In genomic region chr7:33399528-33400213, GRCh38 we compare ENCODE assay signal across 26 cellular contexts.
"Had no signal": no experiment of that assay in that cellular context is flagged by ENCODE, and none has a peak within 500 bp of the region (broad histone marks: within the 10 kb centered on the region; RNA-seq: fewer than 3 reads in every experiment).

No MANE protein-coding gene starts in this region.

- H3K4me3 ChIP-seq: breast epithelium, esophagus muscularis mucosa, heart right ventricle, pancreas, psoas muscle, smooth muscle cell, stomach, thyroid gland, upper lobe of left lung, vagina had no signal

- H3K4me1 ChIP-seq: breast epithelium, esophagus muscularis mucosa, foreskin keratinocyte, heart right ventricle, pancreas, psoas muscle, stomach, thyroid gland, upper lobe of left lung, vagina had no signal

- H3K4me2 ChIP-seq: smooth muscle cell had no signal

- H3K27ac ChIP-seq: breast epithelium, esophagus muscularis mucosa, foreskin keratinocyte, heart right ventricle, pancreas, psoas muscle, stomach, thyroid gland, upper lobe of left lung, vagina had no signal

- DNase-seq: activated CD4-positive, alpha-beta T cell treated with anti-CD3 and anti-CD28 coated beads for 36 hours; activated CD4-positive, CD25-positive, alpha-beta regulatory T cell; activated CD8-positive, alpha-beta memory T cell treated with anti-CD3 and anti-CD28 coated beads, Interleukin-2, amount 10 ng/mL, durations not matched to agents 7 days and 5 days; activated CD8-positive, alpha-beta T cell treated with anti-CD3 and anti-CD28 coated beads, Interleukin-2, amount 10 ng/mL, durations not matched to agents 7 days and 5 days; activated naive CD4-positive, alpha-beta T cell; activated T-cell treated with anti-CD3 and anti-CD28 coated beads for 4 hours; activated T-cell treated with anti-CD3 and anti-CD28 coated beads, Interleukin-2, amount 50 U/mL, for 72 hours; central memory CD4-positive, alpha-beta T cell; endodermal cell; foreskin keratinocyte; heart right ventricle; midbrain; naive thymus-derived CD4-positive, alpha-beta T cell; nucleus accumbens; pancreas; psoas muscle; stimulated activated CD4-positive, alpha-beta T cell treated with anti-CD3 and anti-CD28 coated beads, Interleukin-1b, Interleukin-23, amount 100 ng/mL, for 48 hours; stimulated activated naive B cell treated with anti-CD40 and anti-IgM and Interleukin-4, amounts not matched to agents 10 μg/mL and 1 μg/mL and 100 μg/mL, for 72 hours; stomach; thyroid gland; upper lobe of left lung had no signal

- H3K9me3 ChIP-seq: breast epithelium, esophagus muscularis mucosa, pancreas, stomach, thyroid gland, upper lobe of left lung, vagina had no signal

- H3K36me3 ChIP-seq: breast epithelium, esophagus muscularis mucosa, pancreas, thyroid gland, upper lobe of left lung, vagina had no signal

- H3K27me3 ChIP-seq: breast epithelium, esophagus muscularis mucosa, foreskin keratinocyte, heart right ventricle, pancreas, stomach, thyroid gland, upper lobe of left lung, vagina had no signal

- ATAC-seq: activated CD4-positive, alpha-beta T cell treated with anti-CD3 and anti-CD28 coated beads for 36 hours; activated CD8-positive, alpha-beta memory T cell treated with anti-CD3 and anti-CD28 coated beads, Interleukin-2, amount 10 ng/mL, durations not matched to agents 7 days and 5 days; activated CD8-positive, alpha-beta T cell treated with anti-CD3 and anti-CD28 coated beads, Interleukin-2, amount 10 ng/mL, durations not matched to agents 7 days and 5 days; activated naive CD4-positive, alpha-beta T cell treated with anti-CD3 and anti-CD28 coated beads, Interleukin-2, amount 50 U/mL, for 72 hours; activated T-cell treated with anti-CD3 and anti-CD28 coated beads, Interleukin-2, amount 50 U/mL, for 72 hours; foreskin keratinocyte; heart right ventricle; naive thymus-derived CD4-positive, alpha-beta T cell; pancreas; psoas muscle; stimulated activated naive B cell treated with anti-CD40 and anti-IgM and Interleukin-4, amounts not matched to agents 10 μg/mL and 1 μg/mL and 100 μg/mL, for 72 hours had no signal
